Comparison of ENCODE assay signal across 8 cellular contexts in genomic region chr13:30743319-30744055, GRCh38.
DNase-seq lines count a peak whose midpoint lies in the region; ATAC-seq and TF ChIP-seq lines count a peak whose summit lies in the region.

No MANE protein-coding gene starts in this region.

- CTCF ChIA-PET in RWPE1 (lab: Yijun Ruan, JAX), result interaction anchor here (0.6 to 1.2 kb wide), 3 partner anchors 10 to 95 kb away, joined by 3 to 6 read pairs (median 3); no protein-coding TSS in a partner anchor

- POLR2A ChIA-PET in RWPE1 (lab: Yijun Ruan, JAX; ENCODE audit: low non-redundant PET), result no interaction called here

- no peak overlapping the region for H3K9ac ChIP-seq in rectal smooth muscle tissue (ENCODE audit: low read length)

- ATAC-seq in HG02885 (IDR thresholded peaks at IDR 0.05; ENCODE audit: poor library complexity, unreplicated experiment) (no peak), HG02763 (IDR thresholded peaks at IDR 0.05; ENCODE audit: unreplicated experiment) (no peak)

- H3K27me3 ChIP-seq in rectal smooth muscle tissue (ENCODE audit: control insufficient read depth, insufficient read depth, low read length), result no peaks in the 10 kb centered on the region

- H3K4me1 ChIP-seq in rectal smooth muscle tissue (ENCODE audit: control insufficient read depth, insufficient read depth, low read length), result peaks cover 8% of the 10 kb centered on the region

- H3K27ac ChIP-seq in RWPE1 (peak overlapping the region; percentile 89), rectal smooth muscle tissue (ENCODE audit: low read depth, low read length) (peak overlapping the region; percentile 40)

- TF ChIP-seq CTCF in GM12865 (IDR thresholded peaks at IDR 0.05; ENCODE audit: insufficient read depth, low read depth, low read length, missing control alignments), result no peak
- no peak for TF ChIP-seq CTCF in RWPE1 (conservative IDR thresholded peaks at IDR 0.05; ENCODE audit: low read depth)
- no peak for TF ChIP-seq CTCF in fibroblast of mammary gland (conservative IDR thresholded peaks at IDR 0.05; ENCODE audit: control insufficient read depth, insufficient read depth, low read depth, low read length)

- no peak overlapping the region for H3K4me3 ChIP-seq in GM12865 (ENCODE audit: low read depth, low read length)
- no peak overlapping the region for H3K4me3 ChIP-seq in fibroblast of mammary gland (ENCODE audit: control insufficient read depth, low read depth, low read length)
- no peak overlapping the region for H3K4me3 ChIP-seq in rectal smooth muscle tissue (ENCODE audit: low read length)

- no peaks in the 10 kb centered on the region for H3K36me3 ChIP-seq in rectal smooth muscle tissue (ENCODE audit: control insufficient read depth, insufficient read depth, low read length)

- peak; percentile 37 for DNase-seq in GM12865 (ENCODE audit: low read depth)
- peak; percentile 93 for DNase-seq in RWPE1 (ENCODE audit: low spot score)
- peak; percentile 99 for DNase-seq in fibroblast of mammary gland (ENCODE audit: low read depth)
- DNase-seq in DMS153 treated with DMSO at 0.1 percent for 48 hours (lab: John Stamatoyannopoulos, UW; ENCODE audit: unreplicated experiment), result no peak
- DNase-seq in NCI-H2171 treated with DMSO at 0.1 percent for 48 hours (lab: John Stamatoyannopoulos, UW), result no peak

Comparison
In these comparisons a context has a peak if more than half of its experiments do, and no peak if none do; other contexts are left out.
1. DNase-seq: peak in GM12865 (single experiment), RWPE1 (single experiment) and fibroblast of mammary gland (single experiment); none in DMS153 treated with DMSO at 0.1 percent for 48 hours (single experiment) and NCI-H2171 treated with DMSO at 0.1 percent for 48 hours (single experiment).